ENCODE assay signal across 16 cellular contexts in the genomic region with DNA sequence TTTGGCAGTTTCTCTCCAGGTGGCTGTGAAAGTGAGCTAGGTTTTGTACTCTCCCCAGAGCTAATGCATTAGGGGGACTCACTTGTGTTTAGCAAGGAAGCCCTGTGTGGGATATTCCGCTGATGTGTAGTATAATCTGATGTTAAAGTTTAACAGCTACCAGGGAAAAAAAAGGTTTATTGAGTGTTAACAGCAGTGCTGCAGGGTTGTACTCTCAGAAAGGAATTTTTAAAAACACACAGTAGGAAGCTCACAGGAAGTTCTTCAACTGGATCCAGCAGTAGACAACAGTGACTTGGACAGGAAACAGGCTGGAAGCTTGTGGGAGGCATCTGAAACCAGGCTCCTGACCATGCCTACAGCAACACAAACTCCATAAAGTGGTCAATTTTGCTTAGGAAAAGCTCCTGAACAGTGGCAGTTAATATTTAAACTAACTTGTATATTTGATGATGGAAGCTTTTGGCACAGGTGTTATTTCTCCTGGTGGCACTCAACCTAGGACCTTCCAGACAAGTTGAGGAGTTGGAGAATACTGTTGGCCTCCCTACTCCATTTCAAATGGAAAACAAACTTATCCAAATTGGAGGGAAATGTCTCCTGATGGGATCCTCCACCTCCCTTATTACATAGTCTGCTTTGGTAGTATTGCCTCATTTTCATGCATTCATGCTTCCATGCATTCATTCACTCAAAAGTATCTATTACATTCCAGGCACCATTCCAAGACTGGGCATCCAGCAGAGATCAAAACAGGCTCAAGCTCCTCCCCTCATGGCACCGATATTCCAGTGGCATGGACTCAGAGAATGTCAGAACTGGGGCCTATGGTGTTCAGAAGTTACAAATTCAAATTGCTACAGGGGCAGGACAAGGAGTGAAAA. TPM values are rescaled to one million over a fixed set of nuclear protein-coding genes. Genes with fewer than 3 reads are reported as not detected.
DNase-seq lines count a peak whose midpoint lies in the region; ATAC-seq and TF ChIP-seq lines count a peak whose summit lies in the region.
"Had no signal": no experiment of that assay in that cellular context is flagged by ENCODE, and none has a peak within 500 bp of the region (broad histone marks: within the 10 kb centered on the region; RNA-seq: fewer than 3 reads in every experiment).

No MANE protein-coding gene starts in this region.

- H3K9me3 Mint-ChIP-seq in nephron (no peaks in the 10 kb centered on the region), type B pancreatic cell (no peaks in the 10 kb centered on the region)
- H3K9me3 Mint-ChIP-seq: activated naive CD4-positive, alpha-beta T cell treated with anti-CD3 and anti-CD28 coated beads, Interleukin-2, amount 50 U/mL, for 24 hours; HFFc6; nephron progenitor cell had no signal

- no peak for TF ChIP-seq CTCF in nephron (IDR thresholded peaks at IDR 0.05; ENCODE audit: unreplicated experiment in 3 of 3)
- no peak for TF ChIP-seq CTCF in type B pancreatic cell (conservative IDR thresholded peaks at IDR 0.05)

- H3K27ac Mint-ChIP-seq in nephron (peak overlapping the region; percentile 44 to 85 (median 85)), type B pancreatic cell (no peak overlapping the region)
- H3K27ac Mint-ChIP-seq: activated naive CD4-positive, alpha-beta T cell treated with anti-CD3 and anti-CD28 coated beads, Interleukin-2, amount 50 U/mL, for 24 hours; HFFc6; nephron progenitor cell had no signal

- H3K4me1 Mint-ChIP-seq in nephron (peaks cover 26% of the 10 kb centered on the region), type B pancreatic cell (ENCODE audit: unreplicated experiment) (peaks cover 21% of the 10 kb centered on the region)
- H3K4me1 Mint-ChIP-seq: activated naive CD4-positive, alpha-beta T cell treated with anti-CD3 and anti-CD28 coated beads, Interleukin-2, amount 50 U/mL, for 24 hours had no signal

- no peak overlapping the region for H3K4me3 Mint-ChIP-seq in nephron
- H3K4me3 Mint-ChIP-seq in type B pancreatic cell, result no peak overlapping the region
- H3K4me3 Mint-ChIP-seq: activated naive CD4-positive, alpha-beta T cell treated with anti-CD3 and anti-CD28 coated beads, Interleukin-2, amount 50 U/mL, for 24 hours; HFFc6; nephron progenitor cell had no signal

- H3K36me3 Mint-ChIP-seq in nephron (ENCODE audit: low read depth) (no peaks in the 10 kb centered on the region), type B pancreatic cell (no peaks in the 10 kb centered on the region)

- peak in 2 of 3 experiments; percentile 4 to 36 for DNase-seq in NCI-H1417 (lab: John Stamatoyannopoulos, UW)
- DNase-seq in NCI-H1417 treated with DMSO at 0.1 percent for 48 hours (lab: John Stamatoyannopoulos, UW), result no peak
- peak; percentile 4 for DNase-seq in Jurkat, Clone E6-1 (ENCODE audit: low read depth, low spot score)
- peak; percentile 40 for DNase-seq in astrocyte of the hippocampus (ENCODE audit: low read depth, low spot score)
- DNase-seq in NK-92 (lab: John Stamatoyannopoulos, UW; ENCODE audit: unreplicated experiment), result no peak
- DNase-seq in type B pancreatic cell (ENCODE audit: extremely low spot score, unreplicated experiment), result no peak
- DNase-seq: C1 segment of cervical spinal cord, HFFc6, NCI-H524 treated with DMSO at 0.1 percent for 48 hours, nephron progenitor cell, substantia nigra had no signal

- H3K27me3 Mint-ChIP-seq in nephron (ENCODE audit: low read depth) (peaks cover 5% of the 10 kb centered on the region), type B pancreatic cell (peaks cover 33% of the 10 kb centered on the region)

- ATAC-seq in GM18868 (IDR thresholded peaks at IDR 0.05; ENCODE audit: unreplicated experiment), result no peak
- ATAC-seq: Right ventricle myocardium inferior had no signal

- H3K4me3 ChIP-seq in Jurkat, Clone E6-1 (ENCODE audit: low read length), result no peak overlapping the region
- H3K4me3 ChIP-seq: breast epithelium had no signal

RNA-seq across cellular contexts. Expression of gene FOXD1, which starts 54.7 kb away (rescaled TPM):
- polyA plus RNA-seq in Jurkat, Clone E6-1 (2012; ENCODE audit: insufficient read depth, insufficient read length), result 1.1 TPM
- 1.3 and 15.9 TPM in 2 replicates for total RNA-seq in type B pancreatic cell (ENCODE audit: low replicate concordance)
- total RNA-seq: Right ventricle myocardium inferior had no signal

Comparison
In these comparisons a context has a peak if more than half of its experiments do, and no peak if none do; other contexts are left out.
1. DNase-seq: peak in NCI-H1417 (2 of 3), Jurkat, Clone E6-1 (single experiment) and astrocyte of the hippocampus (single experiment); none in NCI-H1417 treated with DMSO at 0.1 percent for 48 hours (single experiment), NK-92 (single experiment) and type B pancreatic cell (single experiment).